Comparison of ENCODE assay signal across 10 cellular contexts in the genomic region with DNA sequence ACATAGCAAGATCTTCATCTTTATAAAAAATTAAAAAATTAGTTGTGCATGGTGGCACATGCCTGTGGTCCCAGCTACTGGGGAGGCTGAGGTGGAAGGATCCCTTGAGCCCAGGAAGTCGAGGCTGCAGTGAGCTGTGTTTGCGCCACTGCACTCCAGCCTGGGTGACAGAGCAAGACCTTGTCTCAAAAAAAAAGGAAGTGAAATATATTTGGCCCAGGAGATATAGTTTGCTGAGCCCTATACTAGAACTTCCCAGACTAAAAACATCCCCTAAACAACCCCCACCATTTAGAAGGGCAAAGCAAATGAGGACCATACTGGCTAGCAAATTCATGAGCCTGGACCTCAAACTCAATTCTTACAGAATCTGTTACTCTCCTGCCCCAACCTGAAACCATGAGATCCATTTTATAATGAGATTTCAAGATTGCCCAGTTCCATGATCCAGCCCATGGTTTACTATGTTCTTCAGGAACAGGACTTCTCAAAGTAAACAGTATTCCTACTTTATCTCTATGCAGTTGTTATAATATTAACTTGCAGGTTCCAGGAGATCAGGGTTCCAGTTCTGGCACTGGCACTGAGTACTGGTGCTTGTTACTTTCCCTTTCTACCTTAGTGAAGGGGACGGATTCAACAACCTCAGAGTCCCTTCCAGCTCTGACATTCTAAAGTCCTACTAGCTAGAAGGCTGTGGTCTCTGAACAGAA. TPM values are rescaled to one million over a fixed set of nuclear protein-coding genes. Genes with fewer than 3 reads are reported as not detected.
DNase-seq lines count a peak whose midpoint lies in the region; ATAC-seq lines count a peak whose summit lies in the region.
"Had no signal": no experiment of that assay in that cellular context is flagged by ENCODE, and none has a peak within 500 bp of the region (broad histone marks: within the 10 kb centered on the region; RNA-seq: fewer than 3 reads in every experiment).

No MANE protein-coding gene starts in this region.

- peaks cover 22 to 25% (median 24%) of the 10 kb centered on the region in 3 donors for H3K27me3 Mint-ChIP-seq in naive B cell

- no peaks in the 10 kb centered on the region for H3K36me3 Mint-ChIP-seq in naive B cell

- peak overlapping the region in 5 of 6 donors; percentile 35 to 90 (median 44) for H3K27ac Mint-ChIP-seq in naive B cell

- DNase-seq in M059J (ENCODE audit: low read depth) (peak; percentile 48), naive B cell (peak; percentile 68), NCI-H226 (no peak), DMS53 treated with DMSO at 0.1 percent for 48 hours (lab: John Stamatoyannopoulos, UW; ENCODE audit: unreplicated experiment) (no peak), middle frontal gyrus (ENCODE audit: extremely low spot score, low spot score) (no peak)
- DNase-seq in stimulated activated CD4-positive, alpha-beta T cell treated with anti-CD3 and anti-CD28 coated beads, Interleukin-2, amount 100 ng/mL, for 24 hours, result no peak
- DNase-seq: activated naive CD4-positive, alpha-beta T cell; stimulated activated naive CD4-positive, alpha-beta T cell had no signal

- peak; percentile 81 for ATAC-seq in GM18909 (IDR thresholded peaks at IDR 0.05; ENCODE audit: poor library complexity, unreplicated experiment)
- ATAC-seq in HG02571 (IDR thresholded peaks at IDR 0.05; ENCODE audit: unreplicated experiment), result peak; percentile 61
- ATAC-seq in naive B cell (ENCODE audit: low read depth in 2 of 2), result peak; percentile 97 to 98

- peak overlapping the region in 6 of 8 donors; percentile 6 to 72 (median 28) for H3K4me3 Mint-ChIP-seq in naive B cell

- peaks cover 0 to 3% (median 0%) of the 10 kb centered on the region in 7 donors for H3K9me3 Mint-ChIP-seq in naive B cell

- H3K4me1 Mint-ChIP-seq in naive B cell, result peaks cover 24 to 43% (median 40%) of the 10 kb centered on the region in 3 donors

RNA-seq across cellular contexts. Expression of a gene that starts 48.9 kb away (rescaled TPM):
- total RNA-seq in M059J (2014; rRNA removed; shearing (Covaris generic)), result 14.0 and 15.1 TPM in 2 replicates
- 10 to 100 TPM; 10.1 to 25.8 (median 14.3) TPM for polyA plus RNA-seq in naive B cell (ENCODE audit: low read depth in 6 of 6)

RNA-seq across cellular contexts. Expression of a gene that starts 50.4 kb away (rescaled TPM):
- 6.9 and 21.5 TPM in 2 replicates for total RNA-seq in M059J (2014; rRNA removed; shearing (Covaris generic))
- polyA plus RNA-seq in naive B cell (ENCODE audit: low read depth in 6 of 6), result under 1 TPM in 1 of 6 donors, not detected in 5; 0.33 TPM

Comparison
In these comparisons a context has a peak if more than half of its experiments do, and no peak if none do; other contexts are left out.
1. DNase-seq: peak in M059J (single experiment) and naive B cell (single experiment); none in NCI-H226 (single experiment), DMS53 treated with DMSO at 0.1 percent for 48 hours (single experiment), middle frontal gyrus (single experiment) and stimulated activated CD4-positive, alpha-beta T cell treated with anti-CD3 and anti-CD28 coated beads, Interleukin-2, amount 100 ng/mL, for 24 hours (0 of 2).
2. Peak in every context shown above with its lines, with median percentiles within 50 percentile points of each other: ATAC-seq.